In the genomic region with DNA sequence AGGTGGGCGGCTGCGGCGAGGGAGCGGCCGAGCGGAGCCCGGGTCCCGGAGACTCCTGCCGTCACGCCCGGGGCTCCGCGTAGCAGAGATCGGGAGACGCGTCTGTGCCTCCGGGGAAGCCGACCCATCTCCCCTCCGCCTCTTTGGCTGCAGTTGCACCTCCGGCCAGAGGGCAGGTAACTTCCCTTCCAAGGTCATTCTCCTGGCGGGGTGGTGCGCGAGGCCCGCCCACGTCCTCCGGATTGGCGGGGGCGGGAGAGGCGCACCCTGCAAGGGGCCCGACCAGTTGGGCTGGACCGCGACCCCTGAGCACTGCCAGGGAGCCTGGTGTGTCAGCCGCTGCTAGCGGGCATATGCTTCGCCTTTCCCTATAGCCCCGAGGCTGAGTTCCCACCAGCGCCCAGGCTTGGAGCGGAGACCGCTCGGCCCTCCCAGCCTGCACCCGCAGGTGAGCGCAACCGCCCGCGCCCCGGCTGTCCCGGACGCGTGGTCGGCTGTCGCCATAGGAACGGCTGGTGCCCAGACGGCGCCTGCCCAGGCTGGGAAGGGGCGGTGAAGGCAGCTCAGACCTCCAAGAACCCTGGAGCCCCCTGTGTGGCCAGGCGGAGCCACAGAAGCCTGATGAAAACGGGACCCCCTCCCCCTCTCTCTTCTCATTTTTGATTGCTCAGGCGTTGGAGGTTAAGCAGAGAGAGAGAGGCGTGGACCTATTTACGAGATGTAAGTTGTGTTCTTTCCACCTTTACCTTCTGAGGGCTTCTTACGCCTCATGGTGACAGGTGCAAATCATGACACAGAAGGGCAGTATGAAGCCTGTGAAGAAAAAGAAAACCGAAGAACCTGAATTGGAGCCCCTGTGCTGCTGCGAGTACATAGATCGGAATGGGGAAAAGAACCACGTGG, we compare ENCODE assay signal across 8 cellular contexts. TPM values are rescaled to one million over a fixed set of nuclear protein-coding genes. Genes with fewer than 3 reads are reported as not detected.
DNase-seq lines count a peak whose midpoint lies in the region; ATAC-seq and TF ChIP-seq lines count a peak whose summit lies in the region.

No MANE protein-coding gene starts in this region.

- peak overlapping the region; percentile 86 for H2AFZ ChIP-seq in parathyroid adenoma

- H3K27me3 ChIP-seq in gastroesophageal sphincter (no peaks in the 10 kb centered on the region), parathyroid adenoma (ENCODE audit: control insufficient read depth, insufficient read depth, low read length) (no peaks in the 10 kb centered on the region)

- H3K9me3 ChIP-seq in gastroesophageal sphincter (no peaks in the 10 kb centered on the region), parathyroid adenoma (ENCODE audit: control insufficient read depth, low read length) (no peaks in the 10 kb centered on the region)

- TF ChIP-seq CTCF in AG04449 (IDR thresholded peaks at IDR 0.05; ENCODE audit: insufficient read depth, low read length, missing control alignments) (no peak), gastroesophageal sphincter (IDR thresholded peaks at IDR 0.05) (no peak), parathyroid adenoma (IDR thresholded peaks at IDR 0.05) (no peak)

- no peaks in the 10 kb centered on the region for H3K36me3 ChIP-seq in gastroesophageal sphincter
- no peaks in the 10 kb centered on the region for H3K36me3 ChIP-seq in parathyroid adenoma (ENCODE audit: control insufficient read depth, insufficient read depth, low read length)

- peaks cover 0 to 13% (median 7%) of the 10 kb centered on the region in 3 donors for H3K4me1 ChIP-seq in gastroesophageal sphincter
- H3K4me1 ChIP-seq in parathyroid adenoma: no peaks in the 10 kb centered on the region

- peak overlapping the region; percentile 89 for H3K4me2 ChIP-seq in parathyroid adenoma (ENCODE audit: low read length)

- ATAC-seq in GM18867 (IDR thresholded peaks at IDR 0.05; ENCODE audit: unreplicated experiment) (peak; percentile 59), HG03064 (IDR thresholded peaks at IDR 0.05; ENCODE audit: low read depth, unreplicated experiment) (peak; percentile 37), gastroesophageal sphincter (peak; percentile 29)

- no peak overlapping the region for H3K9ac ChIP-seq in parathyroid adenoma

- TF ChIP-seq POLR2A in gastroesophageal sphincter (IDR thresholded peaks at IDR 0.05): no peak

- 10% methylated on average over 6 to 9 of the region's 65 CpGs for WGBS in gastroesophageal sphincter (ENCODE audit: low coverage in 1 of 2), 2 donors

- peak overlapping the region in 3 of 4 donors; percentile 79 to 84 (median 82) for H3K27ac ChIP-seq in gastroesophageal sphincter
- H3K27ac ChIP-seq in parathyroid adenoma: peak overlapping the region; percentile 45

- no peak for DNase-seq in AG04449 (ENCODE audit: low read depth, low spot score)
- DNase-seq in NCI-H526 treated with DMSO at 0.1 percent for 48 hours (lab: John Stamatoyannopoulos, UW): peak; percentile 36
- DNase-seq in activated T-helper 1 cell treated with Interleukin-2 at 50 U/mL for 16 hours (ENCODE audit: low read depth): peak; percentile 7
- no peak for DNase-seq in medulla oblongata (ENCODE audit: extremely low spot score)

- H3K79me2 ChIP-seq in parathyroid adenoma: no peaks in the 10 kb centered on the region

- H3K4me3 ChIP-seq in AG04449 (ENCODE audit: low read depth, low read length) (peak overlapping the region; percentile 68), gastroesophageal sphincter (peak overlapping the region; percentile 66 to 89), parathyroid adenoma (ENCODE audit: low read depth, low read length) (peak overlapping the region; percentile 75)

- CTCF ChIA-PET in AG04449 (lab: Yijun Ruan, JAX): no interaction called here

- TF ChIP-seq EP300 in gastroesophageal sphincter (IDR thresholded peaks at IDR 0.05): no peak

- POLR2A ChIA-PET in AG04449 (lab: Yijun Ruan, JAX): no interaction called here

RNA-seq across cellular contexts. Expression of gene ZDHHC23, which starts 0.5 kb away (rescaled TPM):
- 1 to 10 TPM; 1.2 to 4.4 (median 2.2) TPM for total RNA-seq in gastroesophageal sphincter

Comparison
In these comparisons a context has a peak if more than half of its experiments do, and no peak if none do; other contexts are left out.
1. DNase-seq: peak in NCI-H526 treated with DMSO at 0.1 percent for 48 hours (single experiment) and activated T-helper 1 cell treated with Interleukin-2 at 50 U/mL for 16 hours (single experiment); none in AG04449 (single experiment) and medulla oblongata (single experiment).
2. Peak in every context shown above with its lines, with median percentiles within 50 percentile points of each other: H3K4me3 ChIP-seq and ATAC-seq.